ENCODE assay signal across 8 cellular contexts in the genomic region with DNA sequence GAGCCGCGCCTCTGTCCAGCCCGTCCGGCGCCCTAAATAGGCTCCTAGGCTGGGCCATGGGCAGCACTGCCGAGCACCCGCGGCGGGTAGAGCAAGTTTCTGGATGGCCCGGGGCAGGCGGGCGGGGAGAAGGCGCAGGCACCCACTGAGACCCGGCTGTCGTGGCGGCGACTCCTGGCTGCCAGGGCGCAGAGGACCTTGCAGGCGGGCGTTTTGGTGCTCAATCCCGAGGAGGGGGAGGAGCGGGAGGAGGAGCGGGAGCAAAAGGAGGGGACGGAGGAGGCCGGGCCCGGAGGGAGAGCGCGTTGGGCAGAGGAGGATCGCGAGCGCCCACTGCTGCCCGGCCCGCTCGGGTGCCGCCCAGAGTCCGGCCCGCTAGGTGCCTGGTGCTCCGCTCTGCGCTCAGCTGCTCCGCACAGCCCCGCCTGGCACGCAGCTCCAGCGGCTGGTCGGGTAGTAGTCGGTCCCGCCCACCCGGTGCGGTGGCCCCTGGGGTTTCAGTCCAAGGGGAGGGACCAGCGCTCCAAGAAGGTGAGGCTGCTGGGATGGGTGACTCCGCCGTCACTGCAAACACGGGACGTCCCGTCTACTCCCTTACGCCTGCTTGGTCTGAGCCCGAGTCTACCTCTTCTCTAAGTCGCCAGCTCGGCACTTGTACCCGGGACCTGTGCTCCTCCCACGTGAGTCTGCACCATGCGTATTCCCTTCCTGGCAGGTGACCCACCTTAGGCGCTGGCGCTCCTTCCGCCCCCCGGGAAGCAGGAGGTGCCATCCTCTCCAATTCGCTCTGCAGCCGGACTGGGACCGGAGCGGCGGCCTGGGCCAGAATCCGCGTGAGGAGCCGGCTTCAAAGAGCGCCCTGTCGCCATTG. TPM values are rescaled to one million over a fixed set of nuclear protein-coding genes. Genes with fewer than 3 reads are reported as not detected.
DNase-seq lines count a peak whose midpoint lies in the region; ATAC-seq and TF ChIP-seq lines count a peak whose summit lies in the region.

HS3ST1 (minus strand) TSS at position 194 of the 871 bp plus-strand sequence. CDS start 28,889 bp downstream, outside the sequence.

- no peaks in the 10 kb centered on the region for H3K9me3 Mint-ChIP-seq in activated naive CD8-positive, alpha-beta T cell treated with anti-CD3 and anti-CD28 coated beads, Interleukin-2, amount 50 U/mL, for 24 hours

- H3K27me3 ChIP-seq in heart right ventricle = peaks cover 0 to 45% (median 24%) of the 10 kb centered on the region in 7 donors
- H3K27me3 ChIP-seq in ovary = no peaks in the 10 kb centered on the region
- no peaks in the 10 kb centered on the region for H3K27me3 ChIP-seq in uterus

- H3K27ac ChIP-seq in heart right ventricle (peak within 1 kb of the TSS in 7 of 10 donors; percentile 4 to 74 (median 37)), ovary (peak within 1 kb of the TSS; percentile 71 to 80), uterus (peak within 1 kb of the TSS; percentile 45 to 69)

- DNase-seq in Ammon's horn (ENCODE audit: low spot score) (peak; percentile 84), NCI-H345 (lab: John Stamatoyannopoulos, UW) (peak; percentile 81), heart right ventricle (peak; percentile 78 to 81), ovary (peak; percentile 91 to 95 (median 92)), uterus (peak; percentile 69 to 71)
- peak; percentile 61 for DNase-seq in activated naive CD8-positive, alpha-beta T cell treated with anti-CD3 and anti-CD28 coated beads, Interleukin-2, amount 50 U/mL, for 24 hours

- H3K4me1 ChIP-seq in heart right ventricle = peaks cover 0 to 29% (median 22%) of the 10 kb centered on the region in 9 donors
- H3K4me1 ChIP-seq in ovary (ENCODE audit: insufficient read depth) = peaks cover 9% of the 10 kb centered on the region
- H3K4me1 ChIP-seq in uterus = no peaks in the 10 kb centered on the region

- H3K27ac Mint-ChIP-seq in activated naive CD8-positive, alpha-beta T cell treated with anti-CD3 and anti-CD28 coated beads, Interleukin-2, amount 50 U/mL, for 24 hours = no peak within 1 kb of the TSS

- peak in 8 of 9 donors; percentile 54 to 86 (median 74) for TF ChIP-seq CTCF in heart right ventricle (IDR thresholded peaks at IDR 0.05)
- peak; percentile 74 to 86 (median 78) for TF ChIP-seq CTCF in ovary (IDR thresholded peaks at IDR 0.05)
- peak; percentile 53 to 62 (median 61) for TF ChIP-seq CTCF in uterus (IDR thresholded peaks at IDR 0.05)

- H3K4me3 ChIP-seq in heart right ventricle (peak within 1 kb of the TSS; percentile 37 to 78 (median 65)), ovary (peak within 1 kb of the TSS; percentile 47), uterus (peak within 1 kb of the TSS; percentile 50 to 60)

- H3K4me3 Mint-ChIP-seq in activated naive CD8-positive, alpha-beta T cell treated with anti-CD3 and anti-CD28 coated beads, Interleukin-2, amount 50 U/mL, for 24 hours = peak within 1 kb of the TSS; percentile 76

- intact Hi-C loops in heart right ventricle (cut with DNase I) (loop anchor here (5.0 to 10.0 kb wide), 9 partner anchors 193 to 864 kb away; no protein-coding TSS in a partner anchor), ovary (cut with DNase I) (loop anchor here in 3 of 4 donors (5.0 to 10.0 kb wide), 4 partner anchors 354 to 847 kb away; no protein-coding TSS in a partner anchor), uterus (cut with DNase I; ENCODE audit: low total_unique reads) (no loop called here)

- H3K36me3 ChIP-seq in heart right ventricle (no peaks in the 10 kb centered on the region), ovary (no peaks in the 10 kb centered on the region), uterus (no peaks in the 10 kb centered on the region)

- no peaks in the 10 kb centered on the region for H3K36me3 Mint-ChIP-seq in activated naive CD8-positive, alpha-beta T cell treated with anti-CD3 and anti-CD28 coated beads, Interleukin-2, amount 50 U/mL, for 24 hours (ENCODE audit: low read depth)

- H3K9me3 ChIP-seq in heart right ventricle = no peaks in the 10 kb centered on the region
- H3K9me3 ChIP-seq in ovary = no peaks in the 10 kb centered on the region
- H3K9me3 ChIP-seq in uterus = no peaks in the 10 kb centered on the region

- H3K4me1 Mint-ChIP-seq in activated naive CD8-positive, alpha-beta T cell treated with anti-CD3 and anti-CD28 coated beads, Interleukin-2, amount 50 U/mL, for 24 hours = peaks cover 17% of the 10 kb centered on the region

- ATAC-seq in GM18909 (IDR thresholded peaks at IDR 0.05; ENCODE audit: poor library complexity, unreplicated experiment) (peak; percentile 83), HG03135 (IDR thresholded peaks at IDR 0.05; ENCODE audit: unreplicated experiment) (peak; percentile 71), heart right ventricle (peak; percentile 89 to 99 (median 94))
- peak; percentile 83 for ATAC-seq in activated naive CD8-positive, alpha-beta T cell treated with anti-CD3 and anti-CD28 coated beads, Interleukin-2, amount 50 U/mL, for 24 hours

- TF ChIP-seq EP300 in ovary (IDR thresholded peaks at IDR 0.05) = no peak

- TF ChIP-seq POLR2A in ovary (IDR thresholded peaks at IDR 0.05) = no peak
- peak; percentile 26 to 34 for TF ChIP-seq POLR2A in uterus (IDR thresholded peaks at IDR 0.05)

- WGBS in heart right ventricle, 2 donors = 2% methylated on average over 75 of the region's 75 CpGs
- WGBS in ovary, 3 donors = 0 to 1% (median 0%) methylated on average over 61 to 75 of the region's 75 CpGs

- peaks cover 37% of the 10 kb centered on the region for H3K27me3 Mint-ChIP-seq in activated naive CD8-positive, alpha-beta T cell treated with anti-CD3 and anti-CD28 coated beads, Interleukin-2, amount 50 U/mL, for 24 hours

RNA-seq across cellular contexts. Expression of gene HS3ST1, which starts in this region (rescaled TPM):
- total RNA-seq in heart right ventricle = 1 to 10 TPM in 6 of 10 donors, under 1 TPM in 4; 0.27 to 1.5 (median 1.1) TPM
- polyA plus RNA-seq in heart right ventricle = 1 to 10 TPM in 1 of 2 donors, under 1 TPM in 1; 0.88 to 2.1 TPM
- 10 to 100 TPM; 17.0 to 64.7 (median 35.9) TPM for total RNA-seq in ovary
- polyA plus RNA-seq in ovary = 10 to 100 TPM; 10.1 to 48.8 TPM
- 10 to 100 TPM in 2 of 4 donors, 1 to 10 TPM in 2; 5.0 to 14.1 (median 10.1) TPM for total RNA-seq in uterus

Comparison
In these comparisons a context has a peak if more than half of its experiments do, and no peak if none do; other contexts are left out.
1. Peak in every context shown above with its lines: DNase-seq, ATAC-seq, H3K4me3 ChIP-seq and H3K27ac ChIP-seq.